ENCODE assay signal across 2 cellular contexts in genomic region chr6:34537922-34538550, GRCh38.
TF ChIP-seq lines count a peak whose summit lies in the region.

No MANE protein-coding gene starts in this region.

TF ChIP-seq in GM23338, 12 proteins besides CTCF, POLR2A, EP300 and RAD21:
- TF ChIP-seq, protein P1, sequence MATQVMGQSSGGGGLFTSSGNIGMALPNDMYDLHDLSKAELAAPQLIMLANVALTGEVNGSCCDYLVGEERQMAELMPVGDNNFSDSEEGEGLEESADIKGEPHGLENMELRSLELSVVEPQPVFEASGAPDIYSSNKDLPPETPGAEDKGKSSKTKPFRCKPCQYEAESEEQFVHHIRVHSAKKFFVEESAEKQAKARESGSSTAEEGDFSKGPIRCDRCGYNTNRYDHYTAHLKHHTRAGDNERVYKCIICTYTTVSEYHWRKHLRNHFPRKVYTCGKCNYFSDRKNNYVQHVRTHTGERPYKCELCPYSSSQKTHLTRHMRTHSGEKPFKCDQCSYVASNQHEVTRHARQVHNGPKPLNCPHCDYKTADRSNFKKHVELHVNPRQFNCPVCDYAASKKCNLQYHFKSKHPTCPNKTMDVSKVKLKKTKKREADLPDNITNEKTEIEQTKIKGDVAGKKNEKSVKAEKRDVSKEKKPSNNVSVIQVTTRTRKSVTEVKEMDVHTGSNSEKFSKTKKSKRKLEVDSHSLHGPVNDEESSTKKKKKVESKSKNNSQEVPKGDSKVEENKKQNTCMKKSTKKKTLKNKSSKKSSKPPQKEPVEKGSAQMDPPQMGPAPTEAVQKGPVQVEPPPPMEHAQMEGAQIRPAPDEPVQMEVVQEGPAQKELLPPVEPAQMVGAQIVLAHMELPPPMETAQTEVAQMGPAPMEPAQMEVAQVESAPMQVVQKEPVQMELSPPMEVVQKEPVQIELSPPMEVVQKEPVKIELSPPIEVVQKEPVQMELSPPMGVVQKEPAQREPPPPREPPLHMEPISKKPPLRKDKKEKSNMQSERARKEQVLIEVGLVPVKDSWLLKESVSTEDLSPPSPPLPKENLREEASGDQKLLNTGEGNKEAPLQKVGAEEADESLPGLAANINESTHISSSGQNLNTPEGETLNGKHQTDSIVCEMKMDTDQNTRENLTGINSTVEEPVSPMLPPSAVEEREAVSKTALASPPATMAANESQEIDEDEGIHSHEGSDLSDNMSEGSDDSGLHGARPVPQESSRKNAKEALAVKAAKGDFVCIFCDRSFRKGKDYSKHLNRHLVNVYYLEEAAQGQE (IDR thresholded peaks at IDR 0.05; ENCODE audit: unreplicated experiment), result no peak
- TF ChIP-seq ZNF331 (CRISPR knock-in tag; IDR thresholded peaks at IDR 0.05; ENCODE audit: low read depth) (no peak), CREB1 (CRISPR knock-in tag; IDR thresholded peaks at IDR 0.05; ENCODE audit: low read depth) (no peak), EZH2phosphoT487 (IDR thresholded peaks at IDR 0.05; ENCODE audit: unreplicated experiment) (no peak), STAT1 (IDR thresholded peaks at IDR 0.05; ENCODE audit: unreplicated experiment) (no peak), ZNF114 (CRISPR knock-in tag; IDR thresholded peaks at IDR 0.05) (no peak), EZH2 (IDR thresholded peaks at IDR 0.05; ENCODE audit: low read depth, unreplicated experiment) (no peak), JUNB (IDR thresholded peaks at IDR 0.05; ENCODE audit: unreplicated experiment) (no peak), NANOG (IDR thresholded peaks at IDR 0.05; ENCODE audit: borderline replicate concordance) (no peak), POLR2AphosphoS5 (IDR thresholded peaks at IDR 0.05; ENCODE audit: low read depth) (no peak)
- TF ChIP-seq, protein P2, sequence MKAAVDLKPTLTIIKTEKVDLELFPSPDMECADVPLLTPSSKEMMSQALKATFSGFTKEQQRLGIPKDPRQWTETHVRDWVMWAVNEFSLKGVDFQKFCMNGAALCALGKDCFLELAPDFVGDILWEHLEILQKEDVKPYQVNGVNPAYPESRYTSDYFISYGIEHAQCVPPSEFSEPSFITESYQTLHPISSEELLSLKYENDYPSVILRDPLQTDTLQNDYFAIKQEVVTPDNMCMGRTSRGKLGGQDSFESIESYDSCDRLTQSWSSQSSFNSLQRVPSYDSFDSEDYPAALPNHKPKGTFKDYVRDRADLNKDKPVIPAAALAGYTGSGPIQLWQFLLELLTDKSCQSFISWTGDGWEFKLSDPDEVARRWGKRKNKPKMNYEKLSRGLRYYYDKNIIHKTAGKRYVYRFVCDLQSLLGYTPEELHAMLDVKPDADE (IDR thresholded peaks at IDR 0.05), result no peak
- TF ChIP-seq, protein P3, sequence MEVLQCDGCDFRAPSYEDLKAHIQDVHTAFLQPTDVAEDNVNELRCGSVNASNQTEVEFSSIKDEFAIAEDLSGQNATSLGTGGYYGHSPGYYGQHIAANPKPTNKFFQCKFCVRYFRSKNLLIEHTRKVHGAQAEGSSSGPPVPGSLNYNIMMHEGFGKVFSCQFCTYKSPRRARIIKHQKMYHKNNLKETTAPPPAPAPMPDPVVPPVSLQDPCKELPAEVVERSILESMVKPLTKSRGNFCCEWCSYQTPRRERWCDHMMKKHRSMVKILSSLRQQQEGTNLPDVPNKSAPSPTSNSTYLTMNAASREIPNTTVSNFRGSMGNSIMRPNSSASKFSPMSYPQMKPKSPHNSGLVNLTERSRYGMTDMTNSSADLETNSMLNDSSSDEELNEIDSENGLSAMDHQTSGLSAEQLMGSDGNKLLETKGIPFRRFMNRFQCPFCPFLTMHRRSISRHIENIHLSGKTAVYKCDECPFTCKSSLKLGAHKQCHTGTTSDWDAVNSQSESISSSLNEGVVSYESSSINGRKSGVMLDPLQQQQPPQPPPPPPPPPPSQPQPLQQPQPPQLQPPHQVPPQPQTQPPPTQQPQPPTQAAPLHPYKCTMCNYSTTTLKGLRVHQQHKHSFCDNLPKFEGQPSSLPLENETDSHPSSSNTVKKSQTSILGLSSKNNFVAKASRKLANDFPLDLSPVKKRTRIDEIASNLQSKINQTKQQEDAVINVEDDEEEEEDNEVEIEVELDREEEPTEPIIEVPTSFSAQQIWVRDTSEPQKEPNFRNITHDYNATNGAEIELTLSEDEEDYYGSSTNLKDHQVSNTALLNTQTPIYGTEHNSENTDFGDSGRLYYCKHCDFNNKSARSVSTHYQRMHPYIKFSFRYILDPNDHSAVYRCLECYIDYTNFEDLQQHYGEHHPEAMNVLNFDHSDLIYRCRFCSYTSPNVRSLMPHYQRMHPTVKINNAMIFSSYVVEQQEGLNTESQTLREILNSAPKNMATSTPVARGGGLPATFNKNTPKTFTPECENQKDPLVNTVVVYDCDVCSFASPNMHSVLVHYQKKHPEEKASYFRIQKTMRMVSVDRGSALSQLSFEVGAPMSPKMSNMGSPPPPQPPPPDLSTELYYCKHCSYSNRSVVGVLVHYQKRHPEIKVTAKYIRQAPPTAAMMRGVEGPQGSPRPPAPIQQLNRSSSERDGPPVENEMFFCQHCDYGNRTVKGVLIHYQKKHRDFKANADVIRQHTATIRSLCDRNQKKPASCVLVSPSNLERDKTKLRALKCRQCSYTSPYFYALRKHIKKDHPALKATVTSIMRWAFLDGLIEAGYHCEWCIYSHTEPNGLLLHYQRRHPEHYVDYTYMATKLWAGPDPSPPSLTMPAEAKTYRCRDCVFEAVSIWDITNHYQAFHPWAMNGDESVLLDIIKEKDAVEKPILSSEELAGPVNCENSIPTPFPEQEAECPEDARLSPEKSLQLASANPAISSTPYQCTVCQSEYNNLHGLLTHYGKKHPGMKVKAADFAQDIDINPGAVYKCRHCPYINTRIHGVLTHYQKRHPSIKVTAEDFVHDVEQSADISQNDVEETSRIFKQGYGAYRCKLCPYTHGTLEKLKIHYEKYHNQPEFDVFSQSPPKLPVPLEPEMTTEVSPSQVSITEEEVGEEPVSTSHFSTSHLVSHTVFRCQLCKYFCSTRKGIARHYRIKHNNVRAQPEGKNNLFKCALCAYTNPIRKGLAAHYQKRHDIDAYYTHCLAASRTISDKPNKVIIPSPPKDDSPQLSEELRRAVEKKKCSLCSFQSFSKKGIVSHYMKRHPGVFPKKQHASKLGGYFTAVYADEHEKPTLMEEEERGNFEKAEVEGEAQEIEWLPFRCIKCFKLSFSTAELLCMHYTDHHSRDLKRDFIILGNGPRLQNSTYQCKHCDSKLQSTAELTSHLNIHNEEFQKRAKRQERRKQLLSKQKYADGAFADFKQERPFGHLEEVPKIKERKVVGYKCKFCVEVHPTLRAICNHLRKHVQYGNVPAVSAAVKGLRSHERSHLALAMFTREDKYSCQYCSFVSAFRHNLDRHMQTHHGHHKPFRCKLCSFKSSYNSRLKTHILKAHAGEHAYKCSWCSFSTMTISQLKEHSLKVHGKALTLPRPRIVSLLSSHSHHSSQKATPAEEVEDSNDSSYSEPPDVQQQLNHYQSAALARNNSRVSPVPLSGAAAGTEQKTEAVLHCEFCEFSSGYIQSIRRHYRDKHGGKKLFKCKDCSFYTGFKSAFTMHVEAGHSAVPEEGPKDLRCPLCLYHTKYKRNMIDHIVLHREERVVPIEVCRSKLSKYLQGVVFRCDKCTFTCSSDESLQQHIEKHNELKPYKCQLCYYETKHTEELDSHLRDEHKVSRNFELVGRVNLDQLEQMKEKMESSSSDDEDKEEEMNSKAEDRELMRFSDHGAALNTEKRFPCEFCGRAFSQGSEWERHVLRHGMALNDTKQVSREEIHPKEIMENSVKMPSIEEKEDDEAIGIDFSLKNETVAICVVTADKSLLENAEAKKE (CRISPR knock-in tag; IDR thresholded peaks at IDR 0.05), result no peak

TF ChIP-seq in H1, 55 proteins besides CTCF, POLR2A, EP300 and RAD21:
- TF ChIP-seq NANOG (IDR thresholded peaks at IDR 0.05; ENCODE audit: insufficient read depth, low read depth, low read length, poor library complexity, severe bottlenecking) (no peak), TEAD4 (IDR thresholded peaks at IDR 0.05; ENCODE audit: low read depth, low read length) (no peak), JUND (IDR thresholded peaks at IDR 0.05; ENCODE audit: low read length) (no peak), SAP30 (IDR thresholded peaks at IDR 0.05; ENCODE audit: insufficient read depth, insufficient replicate concordance, low read length) (no peak), TCF12 (IDR thresholded peaks at IDR 0.05; ENCODE audit: low read depth, low read length) (no peak), TAF1 (IDR thresholded peaks at IDR 0.05; ENCODE audit: low read depth, low read length) (no peak), ASH2L (IDR thresholded peaks at IDR 0.05; ENCODE audit: low read length) (no peak)
- TF ChIP-seq, protein P4, sequence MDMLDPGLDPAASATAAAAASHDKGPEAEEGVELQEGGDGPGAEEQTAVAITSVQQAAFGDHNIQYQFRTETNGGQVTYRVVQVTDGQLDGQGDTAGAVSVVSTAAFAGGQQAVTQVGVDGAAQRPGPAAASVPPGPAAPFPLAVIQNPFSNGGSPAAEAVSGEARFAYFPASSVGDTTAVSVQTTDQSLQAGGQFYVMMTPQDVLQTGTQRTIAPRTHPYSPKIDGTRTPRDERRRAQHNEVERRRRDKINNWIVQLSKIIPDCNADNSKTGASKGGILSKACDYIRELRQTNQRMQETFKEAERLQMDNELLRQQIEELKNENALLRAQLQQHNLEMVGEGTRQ (IDR thresholded peaks at IDR 0.05; ENCODE audit: low read length), result no peak
